ENCODE assay signal across 8 cellular contexts in the genomic region with DNA sequence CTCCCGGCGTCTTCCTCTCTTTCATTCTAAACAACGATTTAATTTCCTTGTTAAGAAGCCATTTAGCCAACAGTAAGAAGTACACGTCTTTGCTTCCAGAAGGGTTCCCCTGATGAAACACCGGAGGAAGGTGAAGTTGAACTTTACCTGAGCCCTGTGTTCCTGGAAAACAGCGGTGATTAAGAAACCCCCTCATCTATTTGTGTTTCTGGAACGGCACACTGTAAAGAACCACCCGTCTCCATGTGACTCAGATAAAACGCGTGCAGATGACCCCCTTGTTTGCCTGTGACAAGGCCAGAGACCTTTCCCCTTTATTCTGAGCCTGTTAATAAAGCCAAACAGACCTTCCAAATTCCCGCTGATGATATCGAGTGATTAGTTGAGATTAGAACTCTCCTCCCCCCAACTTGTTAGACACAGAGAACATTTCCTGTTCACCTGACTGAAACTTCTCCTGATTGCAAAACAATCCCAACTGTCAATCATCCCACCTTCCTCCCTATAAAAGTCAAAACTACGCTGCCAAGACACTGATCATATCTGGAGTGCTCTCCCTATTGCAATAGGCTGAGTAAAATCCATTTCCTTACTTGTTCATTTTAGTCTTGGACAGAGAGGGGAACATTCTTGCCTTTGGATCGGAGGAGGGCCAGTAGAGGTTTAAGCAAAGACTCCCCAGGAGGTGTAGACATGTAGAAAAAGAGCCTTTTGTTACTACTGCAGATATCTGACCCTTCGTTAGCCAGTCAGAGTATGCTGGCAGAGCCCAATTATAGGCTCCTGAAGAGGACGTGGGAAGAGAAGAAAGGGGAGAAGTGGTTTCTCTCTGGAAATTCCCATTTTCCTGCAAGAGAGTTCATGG. TPM values are rescaled to one million over a fixed set of nuclear protein-coding genes. Genes with fewer than 3 reads are reported as not detected.
DNase-seq lines count a peak whose midpoint lies in the region; ATAC-seq lines count a peak whose summit lies in the region.

No MANE protein-coding gene starts in this region.

- ATAC-seq in HG02981 (IDR thresholded peaks at IDR 0.05; ENCODE audit: unreplicated experiment) (peak; percentile 7), GM18870 (IDR thresholded peaks at IDR 0.05; ENCODE audit: unreplicated experiment) (no peak)
- ATAC-seq in effector memory CD8-positive, alpha-beta T cell (replicated peaks): peak; percentile 8
- no peak for ATAC-seq in natural killer cell treated with Interleukin-12 subunit alpha and Interleukin-12 subunit beta and Interleukin-15 and Interleukin-18, amount 100 ng/mL, for 72 hours

- DNase-seq in activated T-cell treated with anti-CD3 and anti-CD28 coated beads, Interleukin-2, amount 50 U/mL, for 24 hours: no peak
- DNase-seq in activated T-cell treated with anti-CD3 and anti-CD28 coated beads, Interleukin-2, amount 50 U/mL, for 48 hours: no peak
- DNase-seq in RPMI8226 (peak; percentile 48), NCI-H1694 treated with DMSO at 0.1 percent for 48 hours (lab: John Stamatoyannopoulos, UW) (no peak)
- no peak for DNase-seq in effector memory CD8-positive, alpha-beta T cell
- no peak for DNase-seq in natural killer cell treated with Interleukin-12 subunit alpha and Interleukin-12 subunit beta and Interleukin-15 and Interleukin-18, amount 100 ng/mL, for 72 hours (ENCODE audit: low spot score)

- H3K4me3 Mint-ChIP-seq in activated T-cell treated with anti-CD3 and anti-CD28 coated beads, Interleukin-2, amount 50 U/mL, for 24 hours: peak overlapping the region; percentile 91
- H3K4me3 Mint-ChIP-seq in effector memory CD8-positive, alpha-beta T cell: peak overlapping the region; percentile 93 to 94
- peak overlapping the region; percentile 88 for H3K4me3 Mint-ChIP-seq in natural killer cell treated with Interleukin-12 subunit alpha and Interleukin-12 subunit beta and Interleukin-15 and Interleukin-18, amount 100 ng/mL, for 72 hours

- H3K27ac Mint-ChIP-seq in activated T-cell treated with anti-CD3 and anti-CD28 coated beads, Interleukin-2, amount 50 U/mL, for 24 hours: peak overlapping the region; percentile 99
- peak overlapping the region; percentile 97 to 99 for H3K27ac Mint-ChIP-seq in effector memory CD8-positive, alpha-beta T cell
- peak overlapping the region; percentile 98 to 99 for H3K27ac Mint-ChIP-seq in natural killer cell treated with Interleukin-12 subunit alpha and Interleukin-12 subunit beta and Interleukin-15 and Interleukin-18, amount 100 ng/mL, for 72 hours

- peaks cover 30% of the 10 kb centered on the region for H3K36me3 Mint-ChIP-seq in activated T-cell treated with anti-CD3 and anti-CD28 coated beads, Interleukin-2, amount 50 U/mL, for 24 hours (ENCODE audit: low read depth)
- H3K36me3 Mint-ChIP-seq in effector memory CD8-positive, alpha-beta T cell (ENCODE audit: insufficient read depth): peaks cover 20% of the 10 kb centered on the region
- H3K36me3 Mint-ChIP-seq in natural killer cell treated with Interleukin-12 subunit alpha and Interleukin-12 subunit beta and Interleukin-15 and Interleukin-18, amount 100 ng/mL, for 72 hours: peaks cover 16% of the 10 kb centered on the region

- H3K27me3 Mint-ChIP-seq in activated T-cell treated with anti-CD3 and anti-CD28 coated beads, Interleukin-2, amount 50 U/mL, for 24 hours: no peaks in the 10 kb centered on the region
- H3K27me3 Mint-ChIP-seq in effector memory CD8-positive, alpha-beta T cell: no peaks in the 10 kb centered on the region
- peaks cover 0 to 5% of the 10 kb centered on the region in 2 donors for H3K27me3 Mint-ChIP-seq in natural killer cell treated with Interleukin-12 subunit alpha and Interleukin-12 subunit beta and Interleukin-15 and Interleukin-18, amount 100 ng/mL, for 72 hours

- H3K9me3 Mint-ChIP-seq in activated T-cell treated with anti-CD3 and anti-CD28 coated beads, Interleukin-2, amount 50 U/mL, for 24 hours: no peaks in the 10 kb centered on the region
- no peaks in the 10 kb centered on the region for H3K9me3 Mint-ChIP-seq in effector memory CD8-positive, alpha-beta T cell
- H3K9me3 Mint-ChIP-seq in natural killer cell treated with Interleukin-12 subunit alpha and Interleukin-12 subunit beta and Interleukin-15 and Interleukin-18, amount 100 ng/mL, for 72 hours: no peaks in the 10 kb centered on the region

- H3K4me1 Mint-ChIP-seq in activated T-cell treated with anti-CD3 and anti-CD28 coated beads, Interleukin-2, amount 50 U/mL, for 24 hours (ENCODE audit: low read depth): peaks cover 27% of the 10 kb centered on the region
- H3K4me1 Mint-ChIP-seq in effector memory CD8-positive, alpha-beta T cell (ENCODE audit: low read depth in 2 of 2): peaks cover 20 to 34% of the 10 kb centered on the region in 2 donors
- peaks cover 22 to 32% of the 10 kb centered on the region in 2 donors for H3K4me1 Mint-ChIP-seq in natural killer cell treated with Interleukin-12 subunit alpha and Interleukin-12 subunit beta and Interleukin-15 and Interleukin-18, amount 100 ng/mL, for 72 hours (ENCODE audit: low read depth in 2 of 2)

RNA-seq across cellular contexts. Expression of a gene that starts 0.9 kb away (rescaled TPM):
- 10 to 100 TPM; 45.3 to 49.5 TPM for total RNA-seq in natural killer cell treated with Interleukin-12 subunit alpha and Interleukin-12 subunit beta and Interleukin-15 and Interleukin-18, amount 100 ng/mL, for 72 hours

RNA-seq across cellular contexts. Expression of a gene that starts 8.3 kb away (rescaled TPM):
- not detected for total RNA-seq in natural killer cell treated with Interleukin-12 subunit alpha and Interleukin-12 subunit beta and Interleukin-15 and Interleukin-18, amount 100 ng/mL, for 72 hours

Comparison
In these comparisons a context has a peak if more than half of its experiments do, and no peak if none do; other contexts are left out.
1. ATAC-seq: peak in HG02981 (single experiment) and effector memory CD8-positive, alpha-beta T cell (single experiment); none in natural killer cell treated with Interleukin-12 subunit alpha and Interleukin-12 subunit beta and Interleukin-15 and Interleukin-18, amount 100 ng/mL, for 72 hours (0 of 2) and GM18870 (single experiment).
2. Peak in every context shown above with its lines, with median percentiles within 50 percentile points of each other: H3K27ac Mint-ChIP-seq and H3K4me3 Mint-ChIP-seq.